22 cellular contexts compared by ENCODE assay signal in the genomic region with DNA sequence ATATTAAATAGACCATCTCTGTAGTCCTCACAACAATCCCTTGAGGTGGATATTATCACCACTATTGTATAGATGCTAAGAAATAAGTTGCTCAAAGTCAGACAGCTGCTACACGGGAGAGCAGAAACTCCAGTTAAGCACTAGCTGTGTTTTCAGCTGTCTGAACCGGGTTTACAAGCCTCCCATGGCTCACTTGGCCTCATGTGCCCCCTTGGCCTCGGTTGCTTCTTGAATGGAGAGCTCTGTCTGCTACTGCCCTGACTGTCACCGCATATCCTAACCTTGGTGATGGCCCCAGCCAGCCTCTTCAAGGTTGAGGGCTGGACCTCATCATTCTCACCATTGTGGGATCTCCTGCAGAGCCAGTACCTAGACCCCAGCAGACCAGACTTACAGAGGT.
DNase-seq lines count a peak whose midpoint lies in the region; ATAC-seq, FAIRE-seq and TF ChIP-seq lines count a peak whose summit lies in the region.
"Had no signal": no experiment of that assay in that cellular context is flagged by ENCODE, and none has a peak within 500 bp of the region (broad histone marks: within the 10 kb centered on the region; RNA-seq: fewer than 3 reads in every experiment).

No MANE protein-coding gene starts in this region.

- H3K9me3 Mint-ChIP-seq in stimulated activated effector memory CD8-positive, alpha-beta T cell treated with anti-CD3 and anti-CD28 coated beads, Interleukin-12 subunit alpha, Interleukin-12 subunit beta, amount 100 ng/mL, for 72 hours: peaks cover 2% of the 10 kb centered on the region

- peak; percentile 37 for ATAC-seq in stimulated activated effector memory CD8-positive, alpha-beta T cell treated with anti-CD3 and anti-CD28 coated beads, Interleukin-12 subunit alpha, Interleukin-12 subunit beta, amount 100 ng/mL, for 72 hours
- ATAC-seq in gastrocnemius medialis: no peak

- H3K9me3 ChIP-seq in gastrocnemius medialis: no peaks in the 10 kb centered on the region
- H3K9me3 ChIP-seq: Peyer's patch had no signal

- FAIRE-seq in H54 (lab: Jason Lieb, UNC): peak; percentile 74
- FAIRE-seq: A204.1, D721Med had no signal

- no peaks in the 10 kb centered on the region for H3K4me1 Mint-ChIP-seq in stimulated activated effector memory CD8-positive, alpha-beta T cell treated with anti-CD3 and anti-CD28 coated beads, Interleukin-12 subunit alpha, Interleukin-12 subunit beta, amount 100 ng/mL, for 72 hours

- DNase-seq in H54 (ENCODE audit: insufficient read length, low spot score) (no peak), NCI-H2196 (lab: John Stamatoyannopoulos, UW; ENCODE audit: unreplicated experiment) (no peak), gastrocnemius medialis (no peak), H4 (ENCODE audit: low spot score) (no peak)
- no peak for DNase-seq in stimulated activated effector memory CD8-positive, alpha-beta T cell treated with anti-CD3 and anti-CD28 coated beads, Interleukin-12 subunit alpha, Interleukin-12 subunit beta, amount 100 ng/mL, for 72 hours (ENCODE audit: low spot score in 2 of 2)
- DNase-seq: DMS53, GF-D8, GOT3, Kasumi-1, MM.1S, NCI-H1092, NCI-H1436, NCI-H187 treated with DMSO at 0.1 percent for 48 hours, NCI-H2107, NCI-H510A, NCI-H748 treated with DMSO at 0.1 percent for 48 hours, Peyer's patch had no signal

- H3K27ac Mint-ChIP-seq in stimulated activated effector memory CD8-positive, alpha-beta T cell treated with anti-CD3 and anti-CD28 coated beads, Interleukin-12 subunit alpha, Interleukin-12 subunit beta, amount 100 ng/mL, for 72 hours: no peak overlapping the region
- H3K27ac Mint-ChIP-seq: CD14-positive monocyte had no signal

- H3K27me3 ChIP-seq in layer of hippocampus (ENCODE audit: control insufficient read depth, insufficient read depth, low read length): no peaks in the 10 kb centered on the region
- no peaks in the 10 kb centered on the region for H3K27me3 ChIP-seq in gastrocnemius medialis
- H3K27me3 ChIP-seq: Peyer's patch had no signal

- no peak overlapping the region for H3K4me3 Mint-ChIP-seq in stimulated activated effector memory CD8-positive, alpha-beta T cell treated with anti-CD3 and anti-CD28 coated beads, Interleukin-12 subunit alpha, Interleukin-12 subunit beta, amount 100 ng/mL, for 72 hours
- H3K4me3 Mint-ChIP-seq: CD14-positive monocyte had no signal

- intact Hi-C loops in gastrocnemius medialis (cut with DNase I; ENCODE audit: low total_unique reads): no loop called here

- H3K36me3 ChIP-seq in gastrocnemius medialis: no peaks in the 10 kb centered on the region
- H3K36me3 ChIP-seq: Peyer's patch had no signal

- H3K27ac ChIP-seq in angular gyrus (ENCODE audit: low read depth, low read length) (peak overlapping the region; percentile 53), layer of hippocampus (ENCODE audit: low read depth, low read length) (peak overlapping the region; percentile 3), gastrocnemius medialis (no peak overlapping the region)
- H3K27ac ChIP-seq: Peyer's patch had no signal

- TF ChIP-seq CTCF in gastrocnemius medialis (IDR thresholded peaks at IDR 0.05 in 4 of 5, conservative IDR thresholded peaks at IDR 0.05 in 1 of 5): no peak

- H3K4me1 ChIP-seq in gastrocnemius medialis: no peaks in the 10 kb centered on the region
- H3K4me1 ChIP-seq: Peyer's patch had no signal

- no peaks in the 10 kb centered on the region for H3K36me3 Mint-ChIP-seq in stimulated activated effector memory CD8-positive, alpha-beta T cell treated with anti-CD3 and anti-CD28 coated beads, Interleukin-12 subunit alpha, Interleukin-12 subunit beta, amount 100 ng/mL, for 72 hours

- TF ChIP-seq POLR2A in H54 (IDR thresholded peaks at IDR 0.05; ENCODE audit: low read depth, low read length): no peak
- no peak for TF ChIP-seq POLR2A in gastrocnemius medialis (IDR thresholded peaks at IDR 0.05)

- in situ Hi-C loops in gastrocnemius medialis (cut with MboI; ENCODE audit: low sequenced_read_pairs in 4 of 4): no loop called here

- H3K4me3 ChIP-seq in gastrocnemius medialis: no peak overlapping the region
- H3K4me3 ChIP-seq: Peyer's patch had no signal

Comparison
In these comparisons a context has a peak if more than half of its experiments do, and no peak if none do; other contexts are left out.
1. H3K27ac ChIP-seq: peak in angular gyrus (single experiment) and layer of hippocampus (single experiment); none in gastrocnemius medialis (0 of 4).